10 cellular contexts compared by ENCODE assay signal in the genomic region with DNA sequence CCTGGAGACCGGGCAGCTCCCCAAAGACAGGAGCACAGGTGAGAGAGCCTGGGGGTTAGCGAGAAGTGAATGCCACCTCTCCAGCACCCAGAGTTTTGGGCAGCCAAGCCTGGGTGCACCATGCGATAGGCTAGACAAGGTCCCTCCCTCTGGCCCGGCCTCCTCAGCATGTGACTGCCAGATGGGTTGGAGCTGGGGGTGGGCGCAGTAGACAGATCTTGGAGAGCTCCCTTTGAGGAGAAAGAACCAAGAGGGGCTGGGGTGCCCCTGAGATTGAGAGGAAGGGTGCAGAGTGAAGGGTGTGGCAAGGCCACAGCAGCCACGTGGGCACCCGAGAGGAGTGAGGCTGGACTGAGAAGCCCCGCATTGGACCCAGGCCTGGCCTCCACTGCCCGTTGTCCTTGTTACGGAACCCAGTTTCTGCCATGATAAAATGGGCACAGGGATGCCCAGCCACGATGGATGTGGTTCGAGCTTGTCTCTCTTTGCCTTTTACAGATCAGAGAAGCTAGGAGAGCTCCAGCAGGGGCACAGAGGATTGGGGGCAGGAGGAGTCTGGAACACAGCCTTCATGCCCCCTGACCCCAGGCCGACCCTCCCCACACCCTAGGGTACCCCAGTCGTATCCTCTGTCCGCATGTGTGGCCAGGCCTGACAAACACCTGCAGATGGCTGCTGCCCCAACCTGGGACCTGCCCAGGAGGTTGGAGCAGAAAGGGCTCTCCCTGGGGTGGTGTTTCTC. TPM values are rescaled to one million over a fixed set of nuclear protein-coding genes. Genes with fewer than 3 reads are reported as not detected.
DNase-seq lines count a peak whose midpoint lies in the region; ATAC-seq, FAIRE-seq and TF ChIP-seq lines count a peak whose summit lies in the region.
"Had no signal": no experiment of that assay in that cellular context is flagged by ENCODE, and none has a peak within 500 bp of the region (broad histone marks: within the 10 kb centered on the region; RNA-seq: fewer than 3 reads in every experiment).

No MANE protein-coding gene starts in this region.

- no peak overlapping the region for H2AFZ ChIP-seq in OCI-LY7 (ENCODE audit: low read length)
- H2AFZ ChIP-seq in H1 (ENCODE audit: low read length) = no peak overlapping the region

- TF ChIP-seq POLR2A in H1 (IDR thresholded peaks at IDR 0.05; ENCODE audit: control extremely low read depth in 1 of 2, low read depth in 2 of 2, low read length in 2 of 2) = no peak

- H3K9me3 ChIP-seq in OCI-LY7 (ENCODE audit: low read length) = no peaks in the 10 kb centered on the region
- no peaks in the 10 kb centered on the region for H3K9me3 ChIP-seq in H1 (ENCODE audit: insufficient read depth in 2 of 2, low read depth in 1 of 2, low read length in 1 of 2)
- H3K9me3 ChIP-seq in pancreas = no peaks in the 10 kb centered on the region

- no peak for ATAC-seq in pancreas

- H3K27ac ChIP-seq in OCI-LY7 (ENCODE audit: low read depth, low read length, poor library complexity, severe bottlenecking) (no peak overlapping the region), H1 (ENCODE audit: low read depth, low read length) (no peak overlapping the region), pancreas (peak overlapping the region; percentile 90 to 96 (median 94))

- DNase-seq in Calu3 (no peak), OCI-LY7 (ENCODE audit: low spot score) (no peak), H1 (ENCODE audit: low read depth in 1 of 2, low spot score in 2 of 2) (no peak), pancreas (peak in 4 of 6 donors; percentile 45 to 84 (median 60)), activated gamma-delta T cell (lab: John Stamatoyannopoulos, UW) (no peak), AG20443 (ENCODE audit: low spot score) (no peak), NCI-H510A treated with DMSO at 0.1 percent for 48 hours (lab: John Stamatoyannopoulos, UW) (no peak), NCI-H1436 (lab: John Stamatoyannopoulos, UW) (no peak)

- TF ChIP-seq CTCF in Calu3 (IDR thresholded peaks at IDR 0.05; ENCODE audit: unreplicated experiment) (no peak), OCI-LY7 (conservative IDR thresholded peaks at IDR 0.05; ENCODE audit: low read length) (no peak), H1 (IDR thresholded peaks at IDR 0.05; ENCODE audit: control extremely low read depth in 1 of 3, insufficient read depth in 1 of 3, low read depth in 1 of 3, low read length in 3 of 3) (no peak), pancreas (IDR thresholded peaks at IDR 0.05) (no peak)

- no peak overlapping the region for H3K27ac Mint-ChIP-seq in Calu3 (ENCODE audit: unreplicated experiment)

- no peak overlapping the region for H4K8ac ChIP-seq in H1 (ENCODE audit: extremely low read depth, insufficient read depth, low read length)

- peaks cover 12% of the 10 kb centered on the region for H3K27me3 Mint-ChIP-seq in Calu3 (ENCODE audit: unreplicated experiment)

- no peak for FAIRE-seq in H1 (lab: Jason Lieb, UNC)
- FAIRE-seq in pancreas (lab: Jason Lieb, UNC) = no peak
- FAIRE-seq: bronchial epithelial cell had no signal

- H3K4me3 Mint-ChIP-seq in Calu3 (ENCODE audit: low read depth, unreplicated experiment) = peak overlapping the region; percentile 72

- no peak overlapping the region; the same call in 1 of the 2 replicates for H3K18ac ChIP-seq in H1 (ENCODE audit: extremely low read depth, low read length)

- H2BK12ac ChIP-seq in H1 (ENCODE audit: low read depth, low read length) = no peak overlapping the region

- H3K36me3 Mint-ChIP-seq in Calu3 (ENCODE audit: insufficient read depth, unreplicated experiment) = peaks cover 36% of the 10 kb centered on the region

- no peak overlapping the region for H2AK5ac ChIP-seq in H1 (ENCODE audit: low read depth, low read length)

- no peak overlapping the region for H2BK120ac ChIP-seq in H1 (replicated peaks; ENCODE audit: low read depth, low read length)

- no TSS peak for BruUV-seq in Calu3 (replicated peaks; lab: Mats Ljungman, UMichigan)
- BruUV-seq in OCI-LY7 (replicated peaks; lab: Mats Ljungman, UMichigan) = no TSS peak

- H3K4me2 ChIP-seq in OCI-LY7 (ENCODE audit: low read length) (peak overlapping the region; percentile 71), H1 (ENCODE audit: insufficient read depth in 1 of 2, low read depth in 2 of 2, low read length in 2 of 2) (peak overlapping the region; percentile 71 to 94; a peak in 3 of 4 replicates)

- H3K4me3 ChIP-seq in OCI-LY7 (ENCODE audit: low read depth, low read length, poor library complexity, severe bottlenecking) (peak overlapping the region; percentile 72), H1 (ENCODE audit: extremely low read depth in 1 of 4, insufficient read depth in 2 of 4, low read depth in 3 of 4, low read length in 4 of 4) (peak overlapping the region in 1 of 4 experiments; percentile 83; a peak in 3 of 8 replicates), pancreas (peak overlapping the region in 2 of 4 donors; percentile 62 to 69)

- H4K91ac ChIP-seq in H1 (replicated peaks; ENCODE audit: insufficient read length, low read length) = no peak overlapping the region

- no peak overlapping the region for H2BK5ac ChIP-seq in H1 (ENCODE audit: low read depth, low read length)

- H3K4me1 ChIP-seq in OCI-LY7 (ENCODE audit: insufficient read depth, low read length, poor library complexity, severe bottlenecking) (peaks cover 40% of the 10 kb centered on the region), H1 (replicated peaks in 1 of 4; ENCODE audit: control insufficient read depth in 3 of 4, insufficient read depth in 4 of 4, low read length in 3 of 4) (peaks cover 0 to 11% (median 6%) of the 10 kb centered on the region in 4 experiments; a peak in 5 of 7 replicates), pancreas (peaks cover 35 to 49% (median 36%) of the 10 kb centered on the region in 3 donors)

- peaks cover 21% of the 10 kb centered on the region for H3K4me1 Mint-ChIP-seq in Calu3 (ENCODE audit: low read depth, unreplicated experiment)

- CTCF ChIA-PET in Calu3 (lab: Charles Lee) (no interaction called here), OCI-LY7 (lab: Charles Lee; ENCODE audit: unreplicated experiment) (no interaction called here), H1 (lab: Charles Lee; ENCODE audit: partially characterized antibody) (interaction anchor here (0.7 to 2.4 kb wide), 16 partner anchors 8 to 743 kb away, joined by 3 to 16 read pairs (median 5); a partner anchor contains a TSS)

- H3K23ac ChIP-seq in H1 (ENCODE audit: insufficient read length) = no peak overlapping the region

- no peak overlapping the region for H4K5ac ChIP-seq in H1 (ENCODE audit: insufficient read length, low read depth, low read length)

- no peak overlapping the region for H3K14ac ChIP-seq in H1 (ENCODE audit: insufficient read length)

- no peaks in the 10 kb centered on the region for H3K79me2 ChIP-seq in OCI-LY7 (ENCODE audit: insufficient read depth, low read depth, low read length)
- no peaks in the 10 kb centered on the region for H3K79me2 ChIP-seq in H1 (ENCODE audit: control insufficient read depth in 1 of 2, insufficient read depth in 2 of 2, low read length in 2 of 2)

- WGBS in H1 (ENCODE audit: extremely low coverage in 1 of 2, insufficient coverage in 1 of 2, insufficient read length in 1 of 2, insufficient replicate concordance in 2 of 2, low coverage in 1 of 2, low lambda C conversion rate in 2 of 2, missing lambda C conversion rate in 1 of 2), 2 experiments = 88% methylated on average over 15 of the region's 15 CpGs; no CpG with 5 or more reads in 1 of the 2 experiments
- WGBS in pancreas, 2 donors = 57 to 65% methylated on average over 15 of the region's 15 CpGs

- H3K23me2 ChIP-seq in H1 (ENCODE audit: low read depth, low read length) = no peaks in the 10 kb centered on the region; the same call in 1 of the 2 replicates

- H3K79me1 ChIP-seq in H1 (ENCODE audit: low read depth, low read length) = no peaks in the 10 kb centered on the region; the same call in 1 of the 2 replicates

- H3K9me3 Mint-ChIP-seq in Calu3 (ENCODE audit: low read depth, unreplicated experiment) = no peaks in the 10 kb centered on the region

- no peaks in the 10 kb centered on the region for H4K20me1 ChIP-seq in OCI-LY7 (ENCODE audit: insufficient read depth, low read length)
- peaks cover 0 to 8% of the 10 kb centered on the region in 2 experiments for H4K20me1 ChIP-seq in H1 (replicated peaks in 1 of 2; ENCODE audit: control insufficient read depth in 1 of 2, insufficient read depth in 2 of 2, low read length in 2 of 2)

- H3K4ac ChIP-seq in H1 (replicated peaks; ENCODE audit: insufficient read length, low read depth, low read length) = no peak overlapping the region

- H3K27me3 ChIP-seq in H1 (replicated peaks in 1 of 4; ENCODE audit: control insufficient read depth in 3 of 4, extremely low read depth in 1 of 4, insufficient read depth in 3 of 4, low read length in 3 of 4) (no peaks in the 10 kb centered on the region), pancreas (no peaks in the 10 kb centered on the region)

- no peak overlapping the region for H2BK15ac ChIP-seq in H1 (ENCODE audit: low read length)

- H2BK20ac ChIP-seq in H1 (ENCODE audit: low read length) = no peak overlapping the region

- no peak for TF ChIP-seq EP300 in H1 (IDR thresholded peaks at IDR 0.05; ENCODE audit: borderline replicate concordance in 1 of 2, low read depth in 2 of 2, low read length in 2 of 2)

- no peaks in the 10 kb centered on the region for H3K9me2 ChIP-seq in OCI-LY7 (ENCODE audit: insufficient read depth, low read length)

- no peak overlapping the region for H3K56ac ChIP-seq in H1 (replicated peaks; ENCODE audit: insufficient read length, low read depth, low read length)

- H3K9ac ChIP-seq in H1 (replicated peaks in 1 of 4; ENCODE audit: extremely low read depth in 1 of 4, low read depth in 3 of 4, low read length in 3 of 4) = no peak overlapping the region

- H3K36me3 ChIP-seq in OCI-LY7 (ENCODE audit: insufficient read depth, low read length) (no peaks in the 10 kb centered on the region), H1 (ENCODE audit: control insufficient read depth in 2 of 4, insufficient read depth in 4 of 4, low read length in 3 of 4) (no peaks in the 10 kb centered on the region), pancreas (no peaks in the 10 kb centered on the region)

- intact Hi-C loops in Calu3 (cut with micrococcal nuclease; ENCODE audit: unreplicated experiment) (no loop called here), OCI-LY7 (cut with micrococcal nuclease; ENCODE audit: unreplicated experiment) (no loop called here), pancreas (cut with DNase I) (loop anchor here in 2 of 3 donors (10.0 kb wide), 2 partner anchors 52 to 152 kb away; a partner anchor contains a TSS)

- POLR2A ChIA-PET in OCI-LY7 (lab: Charles Lee) (no interaction called here), H1 (lab: Charles Lee; ENCODE audit: partially characterized antibody) (interaction anchor here (1.5 kb wide), 1 partner anchor 15 kb away, joined by 3 read pairs; a partner anchor contains a TSS)

- no peak for TF ChIP-seq RAD21 in H1 (IDR thresholded peaks at IDR 0.05 in 1 of 2, conservative IDR thresholded peaks at IDR 0.05 in 1 of 2; ENCODE audit: low read depth in 2 of 2, low read length in 2 of 2)

RNA-seq across cellular contexts. Expression of a gene that starts 1.3 kb away (rescaled TPM):
- total RNA-seq in Calu3 (2022) = 64.1 and 75.8 TPM in 2 replicates
- total RNA-seq in OCI-LY7 (2014; rRNA removed; shearing (Covaris generic)) = 61.9 and 70.2 TPM in 2 replicates
- 41.5 and 43.2 TPM in 2 replicates for total RNA-seq in OCI-LY7 (2022)
- total RNA-seq in H1 (2021; fragmentation: NEBNext Ultra II Directional; extraction: Animal tissue kit (Norgen Biotek cat#: 25700)) = 50.6 and 51.1 TPM in 2 replicates
- 137 and 140 TPM in 2 replicates for polyA plus RNA-seq in H1 (2011; rRNA removed)
- polyA plus RNA-seq in H1 (2011; cell fraction: cytosol; rRNA removed) = 121 TPM
- 84.2 TPM for polyA plus RNA-seq in H1 (2011; cell fraction: nucleus; rRNA removed)
- 43.0 to 79.6 TPM (median 72.6 TPM) in 4 replicates for polyA plus RNA-seq in H1 (2012, experiment 1 of 2)
- polyA plus RNA-seq in H1 (2012, experiment 2 of 2) = 108 TPM
- polyA plus RNA-seq in H1 (2013, experiment 1 of 2) = 44.8 TPM
- 44.7 TPM for polyA plus RNA-seq in H1 (2013, experiment 2 of 2)
- polyA minus RNA-seq in H1 (2011; rRNA and poly(A)+ RNA removed) = 15.6 and 18.5 TPM in 2 replicates
- polyA minus RNA-seq in H1 (2011; cell fraction: cytosol; rRNA and poly(A)+ RNA removed) = 17.9 TPM
- 27.5 TPM for polyA minus RNA-seq in H1 (2011; cell fraction: nucleus; rRNA and poly(A)+ RNA removed)
- total RNA-seq in pancreas = 10 to 100 TPM; 29.2 to 53.1 (median 34.2) TPM
- polyA plus RNA-seq in pancreas = 100 to 1,000 TPM in 1 of 2 donors, 10 to 100 TPM in 1; 84.5 to 104 TPM

RNA-seq across cellular contexts. Expression of a gene that starts 3.6 kb away (rescaled TPM):
- total RNA-seq in Calu3 (2022) (0.38 TPM in 1 of 2 replicates, not detected in the other), OCI-LY7 (2022) (0.44 and 0.88 TPM in 2 replicates), pancreas (1 to 10 TPM; 2.4 to 5.5 (median 2.9) TPM)
- total RNA-seq in OCI-LY7 (2014; rRNA removed; shearing (Covaris generic)) = 1.3 and 2.2 TPM in 2 replicates
- total RNA-seq in H1 (2021; fragmentation: NEBNext Ultra II Directional; extraction: Animal tissue kit (Norgen Biotek cat#: 25700)) = 0.78 and 1.6 TPM in 2 replicates
- polyA plus RNA-seq in H1 (2011; rRNA removed) (0.51 and 1.1 TPM in 2 replicates), pancreas (10 to 100 TPM in 1 of 2 donors, 1 to 10 TPM in 1; 9.2 to 10.7 TPM)
- 1.8 TPM for polyA plus RNA-seq in H1 (2011; cell fraction: cytosol; rRNA removed)
- polyA plus RNA-seq in H1 (2011; cell fraction: nucleus; rRNA removed) = 9.9 TPM
- polyA plus RNA-seq in H1 (2012, experiment 1 of 2) = 2.0 to 2.4 TPM (median 2.2 TPM) in 4 replicates
- polyA plus RNA-seq in H1 (2012, experiment 2 of 2) = 0.16 TPM
- 0.91 TPM for polyA plus RNA-seq in H1 (2013, experiment 1 of 2)
- 1.4 TPM for polyA plus RNA-seq in H1 (2013, experiment 2 of 2)
- 0.44 and 0.59 TPM in 2 replicates for polyA minus RNA-seq in H1 (2011; rRNA and poly(A)+ RNA removed)
- polyA minus RNA-seq in H1 (2011; cell fraction: cytosol; rRNA and poly(A)+ RNA removed) = not detected
- polyA minus RNA-seq in H1 (2011; cell fraction: nucleus; rRNA and poly(A)+ RNA removed) = 1.4 TPM

RNA-seq across cellular contexts. Expression of a gene that starts 15.3 kb away (rescaled TPM):
- total RNA-seq in Calu3 (2022) (68.9 and 72.4 TPM in 2 replicates), OCI-LY7 (2022) (126 and 133 TPM in 2 replicates), pancreas (10 to 100 TPM; 50.7 to 76.5 (median 60.4) TPM)
- 97.0 and 113 TPM in 2 replicates for total RNA-seq in OCI-LY7 (2014; rRNA removed; shearing (Covaris generic))
- total RNA-seq in H1 (2021; fragmentation: NEBNext Ultra II Directional; extraction: Animal tissue kit (Norgen Biotek cat#: 25700)) = 129 and 130 TPM in 2 replicates
- polyA plus RNA-seq in H1 (2011; rRNA removed) (70.1 and 98.6 TPM in 2 replicates), pancreas (100 to 1,000 TPM in 1 of 2 donors, 10 to 100 TPM in 1; 98.0 to 119 TPM)
- 87.7 TPM for polyA plus RNA-seq in H1 (2011; cell fraction: cytosol; rRNA removed)
- polyA plus RNA-seq in H1 (2011; cell fraction: nucleus; rRNA removed) = 257 TPM
- 109 to 142 TPM (median 126 TPM) in 4 replicates for polyA plus RNA-seq in H1 (2012, experiment 1 of 2)
- polyA plus RNA-seq in H1 (2012, experiment 2 of 2) = 170 TPM
- polyA plus RNA-seq in H1 (2013, experiment 1 of 2) = 86.2 TPM
- polyA plus RNA-seq in H1 (2013, experiment 2 of 2) = 82.0 TPM
- 61.8 and 85.2 TPM in 2 replicates for polyA minus RNA-seq in H1 (2011; rRNA and poly(A)+ RNA removed)
- polyA minus RNA-seq in H1 (2011; cell fraction: cytosol; rRNA and poly(A)+ RNA removed) = 49.0 TPM
- 101 TPM for polyA minus RNA-seq in H1 (2011; cell fraction: nucleus; rRNA and poly(A)+ RNA removed)

RNA-seq across cellular contexts. Expression of a gene that starts 28.2 kb away (rescaled TPM):
- total RNA-seq in Calu3 (2022) = not detected in 2 replicates
- total RNA-seq in OCI-LY7 (2014; rRNA removed; shearing (Covaris generic)) = not detected in 2 replicates
- total RNA-seq in OCI-LY7 (2022) = not detected in 2 replicates
- total RNA-seq in H1 (2021; fragmentation: NEBNext Ultra II Directional; extraction: Animal tissue kit (Norgen Biotek cat#: 25700)) = 0.47 and 0.61 TPM in 2 replicates
- 0.08 and 0.25 TPM in 2 replicates for polyA plus RNA-seq in H1 (2011; rRNA removed)
- polyA plus RNA-seq in H1 (2011; cell fraction: cytosol; rRNA removed) = 0.16 TPM
- 0.39 TPM for polyA plus RNA-seq in H1 (2011; cell fraction: nucleus; rRNA removed)
- polyA plus RNA-seq in H1 (2012, experiment 1 of 2) = 0.28 to 0.73 TPM (median 0.38 TPM) in 4 replicates
- polyA plus RNA-seq in H1 (2012, experiment 2 of 2) = 0.80 TPM
- 0.18 TPM for polyA plus RNA-seq in H1 (2013, experiment 1 of 2)
- polyA plus RNA-seq in H1 (2013, experiment 2 of 2) = 0.22 TPM
- not detected in 2 replicates for polyA minus RNA-seq in H1 (2011; rRNA and poly(A)+ RNA removed)
- polyA minus RNA-seq in H1 (2011; cell fraction: cytosol; rRNA and poly(A)+ RNA removed) = not detected
- polyA minus RNA-seq in H1 (2011; cell fraction: nucleus; rRNA and poly(A)+ RNA removed) = 0.30 TPM
- not detected for total RNA-seq in pancreas
- not detected for polyA plus RNA-seq in pancreas
- total RNA-seq: bronchial epithelial cell, pulmonary artery endothelial cell had no signal

RNA-seq across cellular contexts. Expression of a gene that starts 34.4 kb away (rescaled TPM):
- total RNA-seq in Calu3 (2022) = not detected in 2 replicates
- total RNA-seq in OCI-LY7 (2014; rRNA removed; shearing (Covaris generic)) = not detected in 2 replicates
- not detected in 2 replicates for total RNA-seq in OCI-LY7 (2022)
- not detected in 2 replicates for total RNA-seq in H1 (2021; fragmentation: NEBNext Ultra II Directional; extraction: Animal tissue kit (Norgen Biotek cat#: 25700))
- polyA plus RNA-seq in H1 (2011; rRNA removed) = 0.14 TPM in 1 of 2 replicates, not detected in the other
- polyA plus RNA-seq in H1 (2011; cell fraction: cytosol; rRNA removed) = 0.05 TPM
- 0.31 TPM for polyA plus RNA-seq in H1 (2011; cell fraction: nucleus; rRNA removed)
- 0.07 TPM in 1 of 4 replicates, not detected in the others for polyA plus RNA-seq in H1 (2012, experiment 1 of 2)
- polyA plus RNA-seq in H1 (2012, experiment 2 of 2) = not detected
- polyA plus RNA-seq in H1 (2013, experiment 1 of 2) = not detected
- 0.02 TPM for polyA plus RNA-seq in H1 (2013, experiment 2 of 2)
- not detected in 2 replicates for polyA minus RNA-seq in H1 (2011; rRNA and poly(A)+ RNA removed)
- polyA minus RNA-seq in H1 (2011; cell fraction: cytosol; rRNA and poly(A)+ RNA removed) = not detected
- not detected for polyA minus RNA-seq in H1 (2011; cell fraction: nucleus; rRNA and poly(A)+ RNA removed)
- total RNA-seq in pancreas = not detected
- not detected for polyA plus RNA-seq in pancreas
- total RNA-seq: bronchial epithelial cell, pulmonary artery endothelial cell had no signal

Comparison
In these comparisons a context has a peak if more than half of its experiments do, and no peak if none do; other contexts are left out.
1. DNase-seq: peak in pancreas (4 of 6); none in Calu3 (single experiment), OCI-LY7 (single experiment), H1 (0 of 2), activated gamma-delta T cell (single experiment), AG20443 (single experiment), NCI-H510A treated with DMSO at 0.1 percent for 48 hours (single experiment) and NCI-H1436 (single experiment).
2. H3K27ac ChIP-seq: peak in pancreas (4 of 4); none in OCI-LY7 (single experiment) and H1 (single experiment).
3. intact Hi-C loops: an anchor here in pancreas (10.0 kb wide); none called in Calu3 and OCI-LY7.